In the genomic region with DNA sequence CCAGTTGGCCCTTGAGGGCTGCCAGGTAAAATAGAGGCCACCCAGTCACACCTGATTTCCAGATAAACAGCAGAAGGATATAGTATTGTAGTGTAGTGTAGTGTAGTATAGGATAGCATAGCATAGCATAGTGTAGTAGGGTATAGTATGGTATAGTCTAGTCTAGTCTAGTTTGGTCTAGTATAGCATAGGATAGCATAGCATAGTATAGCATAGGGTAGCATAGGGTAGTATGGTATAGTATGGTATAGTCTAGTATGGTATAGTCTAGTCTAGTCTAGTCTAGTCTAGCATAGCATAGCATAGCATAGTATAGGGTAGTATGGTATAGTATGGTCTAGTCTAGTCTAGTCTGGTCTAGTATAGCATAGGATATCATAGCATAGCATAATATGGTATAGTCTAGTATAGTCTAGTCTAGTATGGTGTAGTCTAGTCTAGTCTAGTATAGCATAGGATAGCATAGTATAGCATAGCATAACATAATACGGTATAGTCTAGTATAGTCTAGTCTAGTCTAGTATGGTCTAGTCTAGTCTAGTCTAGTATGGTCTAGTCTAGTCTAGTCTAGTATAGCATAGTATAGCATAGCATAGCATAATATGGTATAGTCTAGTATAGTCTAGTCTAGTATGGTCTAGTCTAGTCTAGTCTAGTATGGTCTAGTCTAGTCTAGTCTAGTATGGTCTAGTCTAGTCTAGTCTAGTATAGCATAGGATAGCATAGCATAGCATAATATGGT, we compare ENCODE assay signal across 4 cellular contexts. TPM values are rescaled to one million over a fixed set of nuclear protein-coding genes. Genes with fewer than 3 reads are reported as not detected.
"Had no signal": no experiment of that assay in that cellular context is flagged by ENCODE, and none has a peak within 500 bp of the region (broad histone marks: within the 10 kb centered on the region; RNA-seq: fewer than 3 reads in every experiment).

No MANE protein-coding gene starts in this region.

RNA-seq across cellular contexts. Expression of a gene that starts 6.6 kb away (rescaled TPM):
- total RNA-seq: neural crest cell, occipital lobe, osteocyte, temporal lobe had no signal
